15 cellular contexts compared by ENCODE assay signal in genomic region chr3:16297991-16298885, GRCh38. TPM values are rescaled to one million over a fixed set of nuclear protein-coding genes. Genes with fewer than 3 reads are reported as not detected.
DNase-seq lines count a peak whose midpoint lies in the region; ATAC-seq, FAIRE-seq and TF ChIP-seq lines count a peak whose summit lies in the region.
"Had no signal": no experiment of that assay in that cellular context is flagged by ENCODE, and none has a peak within 500 bp of the region (broad histone marks: within the 10 kb centered on the region; RNA-seq: fewer than 3 reads in every experiment).

No MANE protein-coding gene starts in this region.

- ATAC-seq in T-helper 17 cell (no peak), GM18519 (IDR thresholded peaks at IDR 0.05; ENCODE audit: low FRiP score, unreplicated experiment) (no peak)
- ATAC-seq: left colon had no signal

- no peak overlapping the region for H2BK120ac ChIP-seq in H1 (replicated peaks; ENCODE audit: low read depth, low read length)

- peaks cover 24% of the 10 kb centered on the region for H3K9me3 Mint-ChIP-seq in activated CD4-positive, alpha-beta T cell treated with anti-CD3 and anti-CD28 coated beads, Interleukin-2, amount 10 ng/mL, durations not matched to agents 7 days and 5 days

- peak overlapping the region; percentile 5 for H3K4me3 Mint-ChIP-seq in activated CD4-positive, alpha-beta T cell treated with anti-CD3 and anti-CD28 coated beads, Interleukin-2, amount 10 ng/mL, durations not matched to agents 7 days and 5 days
- H3K4me3 Mint-ChIP-seq in T-helper 17 cell: peak overlapping the region; percentile 45

- no peak overlapping the region for H3K4ac ChIP-seq in H1 (replicated peaks; ENCODE audit: insufficient read length, low read depth, low read length)

- H3K9me2 ChIP-seq in hepatocyte (replicated peaks; ENCODE audit: insufficient read depth): no peaks in the 10 kb centered on the region

- peaks cover 92% of the 10 kb centered on the region for H3K4me1 Mint-ChIP-seq in activated CD4-positive, alpha-beta T cell treated with anti-CD3 and anti-CD28 coated beads, Interleukin-2, amount 10 ng/mL, durations not matched to agents 7 days and 5 days
- peaks cover 59% of the 10 kb centered on the region for H3K4me1 Mint-ChIP-seq in T-helper 17 cell

- H4K20me1 ChIP-seq in H1 (replicated peaks in 1 of 2; ENCODE audit: control insufficient read depth in 1 of 2, insufficient read depth in 2 of 2, low read length in 2 of 2) (no peaks in the 10 kb centered on the region), hepatocyte (ENCODE audit: insufficient read depth, poor library complexity, severe bottlenecking) (no peaks in the 10 kb centered on the region)

- H3K23ac ChIP-seq in H1 (ENCODE audit: insufficient read length): no peak overlapping the region

- POLR2A ChIA-PET in activated CD4-positive, alpha-beta T cell treated with anti-CD3 and anti-CD28 coated beads, Interleukin-2, amount 10 ng/mL, durations not matched to agents 7 days and 5 days (lab: Charles Lee): no interaction called here
- POLR2A ChIA-PET in H1 (lab: Charles Lee; ENCODE audit: partially characterized antibody): no interaction called here

- no peak for TF ChIP-seq POLR2A in H1 (IDR thresholded peaks at IDR 0.05; ENCODE audit: control extremely low read depth in 1 of 2, low read depth in 2 of 2, low read length in 2 of 2)

- H3K4me3 ChIP-seq in H1 (ENCODE audit: extremely low read depth in 1 of 4, insufficient read depth in 2 of 4, low read depth in 3 of 4, low read length in 4 of 4) (no peak overlapping the region), hepatocyte (no peak overlapping the region)
- H3K4me3 ChIP-seq: Peyer's patch had no signal

- no peak overlapping the region for H2BK12ac ChIP-seq in H1 (ENCODE audit: low read depth, low read length)

- CTCF ChIA-PET in activated CD4-positive, alpha-beta T cell treated with anti-CD3 and anti-CD28 coated beads, Interleukin-2, amount 10 ng/mL, durations not matched to agents 7 days and 5 days (lab: Charles Lee): no interaction called here
- CTCF ChIA-PET in H1 (lab: Charles Lee; ENCODE audit: partially characterized antibody): interaction anchor here (0.7 to 1.0 kb wide), 6 partner anchors 8 to 220 kb away, joined by 3 to 4 read pairs (median 3); no protein-coding TSS in a partner anchor

- TF ChIP-seq EP300 in H1 (IDR thresholded peaks at IDR 0.05; ENCODE audit: borderline replicate concordance in 1 of 2, low read depth in 2 of 2, low read length in 2 of 2): no peak

- 0 out of 2 replicates have a peak overlapping the region, but pooled peaks have one; percentile 2 for H2AK5ac ChIP-seq in H1 (ENCODE audit: low read depth, low read length)

- H3K27ac ChIP-seq in H1 (ENCODE audit: low read depth, low read length) (no peak overlapping the region), hepatocyte (no peak overlapping the region)
- H3K27ac ChIP-seq: epithelial cell of prostate had no signal

- no peak overlapping the region for H3K56ac ChIP-seq in H1 (replicated peaks; ENCODE audit: insufficient read length, low read depth, low read length)

- H3K27me3 ChIP-seq in H1 (replicated peaks in 1 of 4; ENCODE audit: control insufficient read depth in 3 of 4, extremely low read depth in 1 of 4, insufficient read depth in 3 of 4, low read length in 3 of 4): no peaks in the 10 kb centered on the region
- no peaks in the 10 kb centered on the region for H3K27me3 ChIP-seq in hepatocyte
- H3K27me3 ChIP-seq: Peyer's patch had no signal

- H3K36me3 ChIP-seq in H1 (ENCODE audit: control insufficient read depth in 2 of 4, insufficient read depth in 4 of 4, low read length in 3 of 4) (peaks cover 0 to 33% (median 12%) of the 10 kb centered on the region in 4 experiments; a peak in 5 of 8 replicates), hepatocyte (replicated peaks; ENCODE audit: insufficient read depth, low read depth) (no peaks in the 10 kb centered on the region)

- no peak overlapping the region for H4K8ac ChIP-seq in H1 (ENCODE audit: extremely low read depth, insufficient read depth, low read length)

- H3K18ac ChIP-seq in H1 (ENCODE audit: extremely low read depth, low read length): no peak overlapping the region

- no peak for TF ChIP-seq RAD21 in H1 (IDR thresholded peaks at IDR 0.05 in 1 of 2, conservative IDR thresholded peaks at IDR 0.05 in 1 of 2; ENCODE audit: low read depth in 2 of 2, low read length in 2 of 2)

- FAIRE-seq in H1 (lab: Jason Lieb, UNC): no peak

- no peaks in the 10 kb centered on the region for H3K27me3 Mint-ChIP-seq in activated CD4-positive, alpha-beta T cell treated with anti-CD3 and anti-CD28 coated beads, Interleukin-2, amount 10 ng/mL, durations not matched to agents 7 days and 5 days
- no peaks in the 10 kb centered on the region for H3K27me3 Mint-ChIP-seq in T-helper 17 cell

- no peak overlapping the region for H2BK5ac ChIP-seq in H1 (ENCODE audit: low read depth, low read length)

- H3K23me2 ChIP-seq in H1 (ENCODE audit: low read depth, low read length): no peaks in the 10 kb centered on the region

- no peaks in the 10 kb centered on the region for H3K79me1 ChIP-seq in H1 (ENCODE audit: low read depth, low read length)

- TF ChIP-seq CTCF in H1 (IDR thresholded peaks at IDR 0.05; ENCODE audit: control extremely low read depth in 1 of 3, insufficient read depth in 1 of 3, low read depth in 1 of 3, low read length in 3 of 3): no peak
- no peak for TF ChIP-seq CTCF in hepatocyte (IDR thresholded peaks at IDR 0.05; ENCODE audit: poor library complexity)

- no peak overlapping the region for H4K91ac ChIP-seq in H1 (replicated peaks; ENCODE audit: insufficient read length, low read length)

- no peak overlapping the region for H2BK15ac ChIP-seq in H1 (ENCODE audit: low read length)

- H3K9me3 ChIP-seq in T-helper 17 cell (ENCODE audit: control insufficient read depth, low read length, poor library complexity, severe bottlenecking): no peaks in the 10 kb centered on the region
- H3K9me3 ChIP-seq in H1 (ENCODE audit: insufficient read depth in 2 of 2, low read depth in 1 of 2, low read length in 1 of 2): peaks cover 0 to 4% of the 10 kb centered on the region in 2 experiments; a peak in 1 of 4 replicates
- no peaks in the 10 kb centered on the region for H3K9me3 ChIP-seq in hepatocyte (ENCODE audit: low read depth)
- H3K9me3 ChIP-seq: Peyer's patch had no signal

- no peak overlapping the region for H4K5ac ChIP-seq in H1 (ENCODE audit: insufficient read length, low read depth, low read length)

- H3K4me1 ChIP-seq in H1 (replicated peaks in 1 of 4; ENCODE audit: control insufficient read depth in 3 of 4, insufficient read depth in 4 of 4, low read length in 3 of 4) (peaks cover 7 to 23% (median 19%) of the 10 kb centered on the region in 4 experiments; a peak in 6 of 7 replicates), hepatocyte (ENCODE audit: insufficient read depth) (peaks cover under 1% of the 10 kb centered on the region)

- peaks cover 0 to 5% of the 10 kb centered on the region in 2 experiments; a peak in 1 of 4 replicates for H3K79me2 ChIP-seq in H1 (ENCODE audit: control insufficient read depth in 1 of 2, insufficient read depth in 2 of 2, low read length in 2 of 2)
- no peaks in the 10 kb centered on the region for H3K79me2 ChIP-seq in hepatocyte

- 86% methylated on average over 9 of the region's 9 CpGs; no CpG with 5 or more reads in 1 of the 2 experiments for WGBS in H1 (ENCODE audit: extremely low coverage in 1 of 2, insufficient coverage in 1 of 2, insufficient read length in 1 of 2, insufficient replicate concordance in 2 of 2, low coverage in 1 of 2, low lambda C conversion rate in 2 of 2, missing lambda C conversion rate in 1 of 2), 2 experiments
- WGBS in hepatocyte (ENCODE audit: low lambda C conversion rate, missing lambda C conversion rate): 83% methylated on average over 9 of the region's 9 CpGs

- no peak overlapping the region for H3K9ac ChIP-seq in H1 (replicated peaks in 1 of 4; ENCODE audit: extremely low read depth in 1 of 4, low read depth in 3 of 4, low read length in 3 of 4)

- H2BK20ac ChIP-seq in H1 (ENCODE audit: low read length): no peak overlapping the region

- H3K4me2 ChIP-seq in H1 (ENCODE audit: insufficient read depth in 1 of 2, low read depth in 2 of 2, low read length in 2 of 2): no peak overlapping the region
- H3K4me2 ChIP-seq in hepatocyte: no peak overlapping the region

- peaks cover 88% of the 10 kb centered on the region for H3K36me3 Mint-ChIP-seq in activated CD4-positive, alpha-beta T cell treated with anti-CD3 and anti-CD28 coated beads, Interleukin-2, amount 10 ng/mL, durations not matched to agents 7 days and 5 days (ENCODE audit: low read depth)
- peaks cover 26% of the 10 kb centered on the region for H3K36me3 Mint-ChIP-seq in T-helper 17 cell (ENCODE audit: low read depth)

- DNase-seq in activated CD4-positive, alpha-beta T cell treated with anti-CD3 and anti-CD28 coated beads, Interleukin-2, amount 10 ng/mL, durations not matched to agents 7 days and 5 days: no peak
- DNase-seq in activated CD4-positive, alpha-beta T cell treated with anti-CD3 and anti-CD28 coated beads for 48 hours: no peak
- DNase-seq in T-helper 17 cell (no peak), H1 (ENCODE audit: low read depth in 1 of 2, low spot score in 2 of 2) (no peak), retina (peak; percentile 34), hepatocyte (ENCODE audit: low spot score) (no peak), hypothalamus (lab: John Stamatoyannopoulos, UW) (no peak)
- DNase-seq: head of caudate nucleus; left colon; NCI-H2081 treated with DMSO at 0.1 percent for 48 hours; NCI-H774; Peyer's patch; stimulated activated CD4-positive, alpha-beta T cell treated with anti-CD3 and anti-CD28 coated beads, Interleukin-2, amount 100 ng/mL, for 24 hours had no signal

- no peak overlapping the region for H3K14ac ChIP-seq in H1 (ENCODE audit: insufficient read length)

- peak overlapping the region; percentile 92 for H3K27ac Mint-ChIP-seq in activated CD4-positive, alpha-beta T cell treated with anti-CD3 and anti-CD28 coated beads, Interleukin-2, amount 10 ng/mL, durations not matched to agents 7 days and 5 days
- peak overlapping the region; percentile 98 for H3K27ac Mint-ChIP-seq in T-helper 17 cell

- no peak overlapping the region for H2AFZ ChIP-seq in H1 (ENCODE audit: low read length)
- no peak overlapping the region for H2AFZ ChIP-seq in hepatocyte

RNA-seq across cellular contexts. Expression of gene OXNAD1, which starts 33.2 kb away (rescaled TPM):
- 10 to 100 TPM; 64.0 to 70.4 TPM for total RNA-seq in activated CD4-positive, alpha-beta T cell treated with anti-CD3 and anti-CD28 coated beads, Interleukin-2, amount 10 ng/mL, durations not matched to agents 7 days and 5 days
- total RNA-seq in T-helper 17 cell: 10 to 100 TPM; 73.1 to 89.3 TPM
- total RNA-seq in H1 (2021; fragmentation: NEBNext Ultra II Directional; extraction: Animal tissue kit (Norgen Biotek cat#: 25700)): 24.8 and 25.2 TPM in 2 replicates
- 14.6 and 14.9 TPM in 2 replicates for polyA plus RNA-seq in H1 (2011; rRNA removed)
- 19.9 TPM for polyA plus RNA-seq in H1 (2011; cell fraction: cytosol; rRNA removed)
- 17.0 TPM for polyA plus RNA-seq in H1 (2011; cell fraction: nucleus; rRNA removed)
- 16.0 to 21.4 TPM (median 18.1 TPM) in 4 replicates for polyA plus RNA-seq in H1 (2012, experiment 1 of 2)
- polyA plus RNA-seq in H1 (2012, experiment 2 of 2): 3.8 TPM
- polyA plus RNA-seq in H1 (2013, experiment 1 of 2): 12.7 TPM
- 13.0 TPM for polyA plus RNA-seq in H1 (2013, experiment 2 of 2)
- polyA minus RNA-seq in H1 (2011; rRNA and poly(A)+ RNA removed): 38.5 and 46.6 TPM in 2 replicates
- 13.4 TPM for polyA minus RNA-seq in H1 (2011; cell fraction: cytosol; rRNA and poly(A)+ RNA removed)
- polyA minus RNA-seq in H1 (2011; cell fraction: nucleus; rRNA and poly(A)+ RNA removed): 87.5 TPM
- 14.7 and 21.1 TPM in 2 replicates for total RNA-seq in hepatocyte
- polyA plus RNA-seq in hepatocyte: 11.9 and 14.4 TPM in 2 replicates

RNA-seq across cellular contexts. Expression of gene DPH3, which starts 33.5 kb away (rescaled TPM):
- 10 to 100 TPM; 12.6 to 14.4 TPM for total RNA-seq in activated CD4-positive, alpha-beta T cell treated with anti-CD3 and anti-CD28 coated beads, Interleukin-2, amount 10 ng/mL, durations not matched to agents 7 days and 5 days
- total RNA-seq in T-helper 17 cell (10 to 100 TPM; 16.1 to 22.8 TPM), hepatocyte (36.9 and 45.1 TPM in 2 replicates)
- total RNA-seq in H1 (2021; fragmentation: NEBNext Ultra II Directional; extraction: Animal tissue kit (Norgen Biotek cat#: 25700)): 33.0 and 40.1 TPM in 2 replicates
- polyA plus RNA-seq in H1 (2011; rRNA removed) (5.8 and 9.8 TPM in 2 replicates), hepatocyte (51.8 and 55.0 TPM in 2 replicates)
- polyA plus RNA-seq in H1 (2011; cell fraction: cytosol; rRNA removed): 9.7 TPM
- 4.7 TPM for polyA plus RNA-seq in H1 (2011; cell fraction: nucleus; rRNA removed)
- 14.1 to 27.3 TPM (median 15.1 TPM) in 4 replicates for polyA plus RNA-seq in H1 (2012, experiment 1 of 2)
- 11.6 TPM for polyA plus RNA-seq in H1 (2012, experiment 2 of 2)
- polyA plus RNA-seq in H1 (2013, experiment 1 of 2): 15.9 TPM
- 16.5 TPM for polyA plus RNA-seq in H1 (2013, experiment 2 of 2)
- polyA minus RNA-seq in H1 (2011; rRNA and poly(A)+ RNA removed): 9.4 and 14.0 TPM in 2 replicates
- polyA minus RNA-seq in H1 (2011; cell fraction: cytosol; rRNA and poly(A)+ RNA removed): 8.0 TPM
- 9.2 TPM for polyA minus RNA-seq in H1 (2011; cell fraction: nucleus; rRNA and poly(A)+ RNA removed)
